In the genomic region with DNA sequence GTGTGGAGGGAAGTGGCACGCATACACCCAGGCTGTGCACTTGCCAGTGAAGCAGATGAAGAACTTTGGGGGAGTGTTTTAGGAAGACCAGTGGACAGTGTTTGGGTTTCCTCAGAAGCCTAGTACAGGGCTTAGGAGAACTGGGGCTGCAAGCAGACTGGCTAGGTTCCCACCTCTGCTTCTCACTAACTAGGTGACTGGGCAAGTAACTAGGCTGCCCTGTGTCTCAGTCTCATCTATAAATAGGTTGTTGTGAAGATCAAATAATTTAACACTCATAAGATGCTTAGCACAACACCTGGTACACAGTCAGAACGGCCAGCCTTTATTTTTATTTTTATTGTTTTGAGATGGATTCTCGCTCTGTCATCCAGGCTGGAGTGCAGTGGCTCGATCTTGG, we compare ENCODE assay signal across 7 cellular contexts.
"Had no signal": no experiment of that assay in that cellular context is flagged by ENCODE, and none has a peak within 500 bp of the region (broad histone marks: within the 10 kb centered on the region; RNA-seq: fewer than 3 reads in every experiment).

No MANE protein-coding gene starts in this region.

- ATAC-seq: GM23338, K562 had no signal

- H2AFZ ChIP-seq: GM23338 had no signal

- DNase-seq: H9, HCEC 1CT, IMR-90, KG1 had no signal

- H3K27ac ChIP-seq: HL-60 had no signal

- H3K4me3 ChIP-seq: GM23338, K562 had no signal

- H3K4me2 ChIP-seq: GM23338 had no signal
